ENCODE assay signal across 40 cellular contexts in genomic region chr7:12299367-12299766, GRCh38.
"Had no signal": no experiment of that assay in that cellular context is flagged by ENCODE, and none has a peak within 500 bp of the region (broad histone marks: within the 10 kb centered on the region; RNA-seq: fewer than 3 reads in every experiment).

No MANE protein-coding gene starts in this region.

- H3K4me1 ChIP-seq: adrenal gland, ascending aorta, body of pancreas, breast epithelium had no signal

- H3K27me3 Mint-ChIP-seq: activated naive CD4-positive, alpha-beta T cell treated with anti-CD3 and anti-CD28 coated beads, Interleukin-2, amount 50 U/mL, for 24 hours; activated naive CD8-positive, alpha-beta T cell; activated naive CD8-positive, alpha-beta T cell treated with anti-CD3 and anti-CD28 coated beads for 36 hours; activated naive CD8-positive, alpha-beta T cell treated with anti-CD3 and anti-CD28 coated beads, Interleukin-2, amount 10 ng/mL, durations not matched to agents 7 days and 5 days; activated naive CD8-positive, alpha-beta T cell treated with anti-CD3 and anti-CD28 coated beads, Interleukin-2, amount 50 U/mL, for 24 hours; activated T-cell treated with anti-CD3 and anti-CD28 coated beads, Interleukin-2, amount 50 U/mL, for 24 hours; activated T-helper 17 cell treated with anti-CD3 and anti-CD28 coated beads, Interleukin-2, amount 50 U/mL, for 72 hours had no signal

- H3K27ac Mint-ChIP-seq: activated naive CD4-positive, alpha-beta T cell treated with anti-CD3 and anti-CD28 coated beads for 36 hours; activated naive CD4-positive, alpha-beta T cell treated with anti-CD3 and anti-CD28 coated beads, Interleukin-2, amount 10 ng/mL, durations not matched to agents 7 days and 5 days; activated naive CD4-positive, alpha-beta T cell treated with anti-CD3 and anti-CD28 coated beads, Interleukin-2, amount 50 U/mL, for 24 hours; activated naive CD4-positive, alpha-beta T cell treated with anti-CD3 and anti-CD28 coated beads, Interleukin-2, amount 50 U/mL, for 72 hours; activated naive CD8-positive, alpha-beta T cell; activated naive CD8-positive, alpha-beta T cell treated with anti-CD3 and anti-CD28 coated beads for 36 hours; activated naive CD8-positive, alpha-beta T cell treated with anti-CD3 and anti-CD28 coated beads, Interleukin-2, amount 10 ng/mL, durations not matched to agents 7 days and 5 days; activated naive CD8-positive, alpha-beta T cell treated with anti-CD3 and anti-CD28 coated beads, Interleukin-2, amount 50 U/mL, for 24 hours; activated T-cell treated with anti-CD3 and anti-CD28 coated beads, Interleukin-2, amount 50 U/mL, for 24 hours; activated T-cell treated with anti-CD3 and anti-CD28 coated beads, Interleukin-2, amount 50 U/mL, for 72 hours; activated T-helper 1 cell treated with anti-CD3 and anti-CD28 coated beads, Interleukin-12 subunit alpha, Interleukin-12 subunit beta, Interleukin-2, Interleukin-4 antibody, amounts not matched to agents 30 ng/mL and 10 ng/mL and 1 ng/mL, durations not matched to agents 14 hours and 24 hours and 36 hours; activated T-helper 17 cell treated with anti-CD3 and anti-CD28 coated beads, Interleukin-2, amount 50 U/mL, for 72 hours; activated T-helper 2 cell treated with anti-CD3 and anti-CD28 coated beads, Interferon-gamma antibody, Interleukin-2, Interleukin-4, amounts not matched to agents 10 μg/mL and 5 μg/mL and 100 μg/mL, durations not matched to agents 14 hours and 24 hours and 36 hours; brain had no signal

- H3K4me3 Mint-ChIP-seq: activated naive CD4-positive, alpha-beta T cell treated with anti-CD3 and anti-CD28 coated beads for 36 hours; activated naive CD4-positive, alpha-beta T cell treated with anti-CD3 and anti-CD28 coated beads, Interleukin-2, amount 10 ng/mL, durations not matched to agents 7 days and 5 days; activated naive CD4-positive, alpha-beta T cell treated with anti-CD3 and anti-CD28 coated beads, Interleukin-2, amount 50 U/mL, for 24 hours; activated naive CD8-positive, alpha-beta T cell; activated naive CD8-positive, alpha-beta T cell treated with anti-CD3 and anti-CD28 coated beads for 36 hours; activated naive CD8-positive, alpha-beta T cell treated with anti-CD3 and anti-CD28 coated beads, Interleukin-2, amount 10 ng/mL, durations not matched to agents 7 days and 5 days; activated naive CD8-positive, alpha-beta T cell treated with anti-CD3 and anti-CD28 coated beads, Interleukin-2, amount 50 U/mL, for 24 hours; activated T-cell treated with anti-CD3 and anti-CD28 coated beads, Interleukin-2, amount 50 U/mL, for 24 hours; activated T-cell treated with anti-CD3 and anti-CD28 coated beads, Interleukin-2, amount 50 U/mL, for 4 hours; activated T-cell treated with anti-CD3 and anti-CD28 coated beads, Interleukin-2, amount 50 U/mL, for 72 hours; activated T-helper 1 cell treated with anti-CD3 and anti-CD28 coated beads, Interleukin-12 subunit alpha, Interleukin-12 subunit beta, Interleukin-2, Interleukin-4 antibody, amounts not matched to agents 30 ng/mL and 10 ng/mL and 1 ng/mL, durations not matched to agents 14 hours and 24 hours and 36 hours; activated T-helper 17 cell treated with anti-CD3 and anti-CD28 coated beads, Interleukin-2, amount 50 U/mL, for 72 hours; brain; central memory CD8-positive, alpha-beta T cell had no signal

- H3K36me3 Mint-ChIP-seq: activated naive CD4-positive, alpha-beta T cell treated with anti-CD3 and anti-CD28 coated beads, Interleukin-2, amount 10 ng/mL, durations not matched to agents 7 days and 5 days; activated naive CD4-positive, alpha-beta T cell treated with anti-CD3 and anti-CD28 coated beads, Interleukin-2, amount 50 U/mL, for 24 hours; brain had no signal

- ATAC-seq: activated naive CD4-positive, alpha-beta T cell treated with anti-CD3 and anti-CD28 coated beads, Interleukin-2, amount 50 U/mL, for 72 hours; activated naive CD8-positive, alpha-beta T cell treated with anti-CD3 and anti-CD28 coated beads, Interleukin-2, amount 50 U/mL, for 24 hours; activated T-cell treated with anti-CD3 and anti-CD28 coated beads, Interleukin-2, amount 50 U/mL, for 4 hours; activated T-cell treated with anti-CD3 and anti-CD28 coated beads, Interleukin-2, amount 50 U/mL, for 72 hours; activated T-helper 17 cell treated with anti-CD3 and anti-CD28 coated beads, Interleukin-2, amount 50 U/mL, for 72 hours; body of pancreas had no signal

- H3K9me3 ChIP-seq: adrenal gland, ascending aorta had no signal

- H3K9me3 Mint-ChIP-seq: activated naive CD4-positive, alpha-beta T cell treated with anti-CD3 and anti-CD28 coated beads for 36 hours; activated naive CD4-positive, alpha-beta T cell treated with anti-CD3 and anti-CD28 coated beads, Interleukin-2, amount 10 ng/mL, durations not matched to agents 7 days and 5 days; activated naive CD4-positive, alpha-beta T cell treated with anti-CD3 and anti-CD28 coated beads, Interleukin-2, amount 50 U/mL, for 24 hours; activated naive CD8-positive, alpha-beta T cell treated with anti-CD3 and anti-CD28 coated beads for 36 hours; activated naive CD8-positive, alpha-beta T cell treated with anti-CD3 and anti-CD28 coated beads, Interleukin-2, amount 50 U/mL, for 24 hours; activated T-cell treated with anti-CD3 and anti-CD28 coated beads, Interleukin-2, amount 50 U/mL, for 24 hours; activated T-cell treated with anti-CD3 and anti-CD28 coated beads, Interleukin-2, amount 50 U/mL, for 4 hours; activated T-helper 1 cell treated with anti-CD3 and anti-CD28 coated beads, Interleukin-12 subunit alpha, Interleukin-12 subunit beta, Interleukin-2, Interleukin-4 antibody, amounts not matched to agents 30 ng/mL and 10 ng/mL and 1 ng/mL, durations not matched to agents 14 hours and 24 hours and 36 hours; activated T-helper 17 cell treated with anti-CD3 and anti-CD28 coated beads, Interleukin-2, amount 50 U/mL, for 72 hours; activated T-helper 2 cell treated with anti-CD3 and anti-CD28 coated beads, Interferon-gamma antibody, Interleukin-2, Interleukin-4, amounts not matched to agents 10 μg/mL and 5 μg/mL and 100 μg/mL, durations not matched to agents 14 hours and 24 hours and 36 hours; central memory CD8-positive, alpha-beta T cell had no signal

- H3K4me3 ChIP-seq: adrenal gland, ascending aorta, body of pancreas, breast epithelium, cardiac muscle cell had no signal

- FAIRE-seq: astrocyte, bronchial epithelial cell had no signal

- H3K36me3 ChIP-seq: adrenal gland, ascending aorta, brain microvascular endothelial cell, breast epithelium, cardiac muscle cell had no signal

- H3K27ac ChIP-seq: adrenal gland, ascending aorta, body of pancreas, brain microvascular endothelial cell, breast epithelium, cardiac muscle cell had no signal

- DNase-seq: activated effector memory CD4-positive, alpha-beta T cell treated with anti-CD3 and anti-CD28 coated beads, Interleukin-2, amount 50 U/mL, for 16 hours; activated effector memory CD4-positive, alpha-beta T cell treated with Interleukin-2 at 50 U/mL for 16 hours; activated gamma-delta T cell; activated gamma-delta T cell treated with Interleukin-2 at 50 U/mL for 16 hours; activated naive CD4-positive, alpha-beta T cell; activated naive CD4-positive, alpha-beta T cell treated with anti-CD3 and anti-CD28 coated beads for 36 hours; activated naive CD4-positive, alpha-beta T cell treated with anti-CD3 and anti-CD28 coated beads, Interleukin-2, amount 10 ng/mL, durations not matched to agents 7 days and 5 days; activated naive CD4-positive, alpha-beta T cell treated with anti-CD3 and anti-CD28 coated beads, Interleukin-2, amount 50 U/mL, for 16 hours; activated naive CD4-positive, alpha-beta T cell treated with Interleukin-2 at 50 U/mL for 16 hours; activated naive CD8-positive, alpha-beta T cell treated with anti-CD3 and anti-CD28 coated beads for 36 hours; activated naive CD8-positive, alpha-beta T cell treated with anti-CD3 and anti-CD28 coated beads, Interleukin-2, amount 10 ng/mL, durations not matched to agents 7 days and 5 days; activated naive CD8-positive, alpha-beta T cell treated with anti-CD3 and anti-CD28 coated beads, Interleukin-2, amount 50 U/mL, for 24 hours; activated T-cell treated with anti-CD3 and anti-CD28 coated beads, Interleukin-2, amount 50 U/mL, for 1 hour; activated T-cell treated with anti-CD3 and anti-CD28 coated beads, Interleukin-2, amount 50 U/mL, for 24 hours; activated T-cell treated with anti-CD3 and anti-CD28 coated beads, Interleukin-2, amount 50 U/mL, for 4 hours; activated T-cell treated with anti-CD3 and anti-CD28 coated beads, Interleukin-2, amount 50 U/mL, for 48 hours; activated T-cell treated with anti-CD3 and anti-CD28 coated beads, Interleukin-2, amount 50 U/mL, for 72 hours; adrenal gland; amniotic stem cell; amygdala; anterior cingulate cortex; aorta; body of pancreas; brain microvascular endothelial cell; caudate nucleus; central memory CD4-positive, alpha-beta T cell; cerebellar nuclear complex had no signal

- H3K27me3 ChIP-seq: adrenal gland, ascending aorta, body of pancreas, brain microvascular endothelial cell, breast epithelium, cardiac muscle cell had no signal
